Comparison of ENCODE assay signal across 8 cellular contexts in genomic region chr16:22321340-22322001, GRCh38. TPM values are rescaled to one million over a fixed set of nuclear protein-coding genes. Genes with fewer than 3 reads are reported as not detected.
DNase-seq lines count a peak whose midpoint lies in the region; ATAC-seq and TF ChIP-seq lines count a peak whose summit lies in the region.

No MANE protein-coding gene starts in this region.

- H3K36me3 ChIP-seq in PC-3 (ENCODE audit: low read depth, low read length) = peaks cover 18% of the 10 kb centered on the region; the same call in 1 of the 2 replicates
- peaks cover 20% of the 10 kb centered on the region for H3K36me3 ChIP-seq in fibroblast of lung (ENCODE audit: control insufficient read depth, insufficient read depth, low read length)
- no peaks in the 10 kb centered on the region for H3K36me3 ChIP-seq in neural progenitor cell

- H3K27me3 Mint-ChIP-seq in activated T-cell treated with anti-CD3 and anti-CD28 coated beads, Interleukin-2, amount 50 U/mL, for 4 hours (ENCODE audit: low read depth) = no peaks in the 10 kb centered on the region
- peaks cover 2% of the 10 kb centered on the region for H3K27me3 Mint-ChIP-seq in neural progenitor cell (ENCODE audit: insufficient read depth, low read depth)

- ATAC-seq in PC-3 (peak; percentile 72), GM21619 (IDR thresholded peaks at IDR 0.05; ENCODE audit: unreplicated experiment) (no peak)
- peak; percentile 69 to 79 for ATAC-seq in activated T-cell treated with anti-CD3 and anti-CD28 coated beads, Interleukin-2, amount 50 U/mL, for 4 hours

- POLR2A ChIA-PET in PC-3 (lab: Charles Lee; ENCODE audit: unreplicated experiment) = no interaction called here

- H4K20me1 ChIP-seq in PC-3 (ENCODE audit: low read length) = no peaks in the 10 kb centered on the region
- no peaks in the 10 kb centered on the region for H4K20me1 ChIP-seq in fibroblast of lung (ENCODE audit: control insufficient read depth, extremely low read depth, insufficient read depth, low read length)
- H4K20me1 ChIP-seq in neural progenitor cell (ENCODE audit: low read depth) = no peaks in the 10 kb centered on the region

- DNase-seq in D341Med (ENCODE audit: low spot score) (peak; percentile 79), PC-3 (peak; percentile 55), fibroblast of lung (ENCODE audit: low read depth in 2 of 2) (peak; percentile 55 to 76), neural progenitor cell (ENCODE audit: low spot score) (peak; percentile 83), superior temporal gyrus (ENCODE audit: extremely low spot score) (peak; percentile 81)
- DNase-seq in Jurkat, Clone E6-1 (ENCODE audit: low read depth, low spot score) = peak; percentile 58
- peak; percentile 64 for DNase-seq in activated T-cell treated with anti-CD3 and anti-CD28 coated beads, Interleukin-2, amount 50 U/mL, for 4 hours

- CTCF ChIA-PET in PC-3 (lab: Charles Lee) = interaction anchor here (0.5 kb wide), 1 partner anchor 762 kb away, joined by 8 read pairs; no protein-coding TSS in a partner anchor

- H3K4me3 Mint-ChIP-seq in activated T-cell treated with anti-CD3 and anti-CD28 coated beads, Interleukin-2, amount 50 U/mL, for 4 hours = no peak overlapping the region
- H3K4me3 Mint-ChIP-seq in neural progenitor cell = peak overlapping the region; percentile 38

- peaks cover 20% of the 10 kb centered on the region for H3K36me3 Mint-ChIP-seq in activated T-cell treated with anti-CD3 and anti-CD28 coated beads, Interleukin-2, amount 50 U/mL, for 4 hours (ENCODE audit: insufficient read depth)
- H3K36me3 Mint-ChIP-seq in neural progenitor cell = peaks cover 11% of the 10 kb centered on the region

- H3K9me3 ChIP-seq in PC-3 (ENCODE audit: low read length) (no peaks in the 10 kb centered on the region), fibroblast of lung (ENCODE audit: control insufficient read depth, insufficient read depth, low read depth, low read length) (no peaks in the 10 kb centered on the region), neural progenitor cell (ENCODE audit: low read depth) (no peaks in the 10 kb centered on the region)

- H3K4me1 ChIP-seq in PC-3 (ENCODE audit: insufficient read depth, low read length) (no peaks in the 10 kb centered on the region), fibroblast of lung (ENCODE audit: control insufficient read depth, extremely low read depth, insufficient read depth, low read length) (no peaks in the 10 kb centered on the region), neural progenitor cell (no peaks in the 10 kb centered on the region)

- no peaks in the 10 kb centered on the region for H3K9me2 ChIP-seq in PC-3 (replicated peaks; ENCODE audit: low read length)

- no peak overlapping the region for H3K27ac Mint-ChIP-seq in neural progenitor cell

- TF ChIP-seq CTCF in PC-3 (conservative IDR thresholded peaks at IDR 0.05; ENCODE audit: low read depth, low read length) (peak; percentile 89), fibroblast of lung (conservative IDR thresholded peaks at IDR 0.05 in 1 of 2, IDR thresholded peaks at IDR 0.05 in 1 of 2; ENCODE audit: low read depth in 1 of 2, low read length in 2 of 2) (peak; percentile 78 to 82), neural progenitor cell (IDR thresholded peaks at IDR 0.05) (peak; percentile 99)

- H3K4me1 Mint-ChIP-seq in activated T-cell treated with anti-CD3 and anti-CD28 coated beads, Interleukin-2, amount 50 U/mL, for 4 hours (ENCODE audit: low read depth) = peaks cover 8% of the 10 kb centered on the region
- H3K4me1 Mint-ChIP-seq in neural progenitor cell = no peaks in the 10 kb centered on the region

- intact Hi-C loops in PC-3 (cut with micrococcal nuclease) = loop anchor here (5.0 to 10.0 kb wide), 2 partner anchors 53 to 1164 kb away; partner anchors contain the start of genes CDR2 and LDAF1

- no peak overlapping the region for H3K9ac ChIP-seq in PC-3 (ENCODE audit: low read length)
- H3K9ac ChIP-seq in fibroblast of lung (ENCODE audit: insufficient read depth, low read length) = no peak overlapping the region
- no peak overlapping the region for H3K9ac ChIP-seq in neural progenitor cell

- no peak overlapping the region for H3K4me3 ChIP-seq in Jurkat, Clone E6-1 (ENCODE audit: low read length)
- H3K4me3 ChIP-seq in PC-3 (ENCODE audit: low read length) = no peak overlapping the region
- no peak overlapping the region for H3K4me3 ChIP-seq in fibroblast of lung (replicated peaks in 1 of 4; ENCODE audit: control extremely low read depth in 1 of 4, insufficient read depth in 1 of 4, low read depth in 3 of 4, low read length in 4 of 4)
- H3K4me3 ChIP-seq in neural progenitor cell = no peak overlapping the region

- no peaks in the 10 kb centered on the region for H3K27me3 ChIP-seq in PC-3 (ENCODE audit: low read length)
- H3K27me3 ChIP-seq in fibroblast of lung (ENCODE audit: control insufficient read depth, insufficient read depth, low read length) = no peaks in the 10 kb centered on the region
- H3K27me3 ChIP-seq in neural progenitor cell = no peaks in the 10 kb centered on the region

- H3K4me2 ChIP-seq in PC-3 (ENCODE audit: low read length) (no peak overlapping the region), fibroblast of lung (ENCODE audit: extremely low read depth, insufficient read depth, low read length) (no peak overlapping the region), neural progenitor cell (no peak overlapping the region)

- no peak overlapping the region for H2AFZ ChIP-seq in PC-3 (ENCODE audit: low read length)
- H2AFZ ChIP-seq in fibroblast of lung (ENCODE audit: low read length) = no peak overlapping the region
- H2AFZ ChIP-seq in neural progenitor cell (replicated peaks) = peak overlapping the region; percentile 58

- H3K9me3 Mint-ChIP-seq in activated T-cell treated with anti-CD3 and anti-CD28 coated beads, Interleukin-2, amount 50 U/mL, for 4 hours = no peaks in the 10 kb centered on the region
- H3K9me3 Mint-ChIP-seq in neural progenitor cell = no peaks in the 10 kb centered on the region

- BruUV-seq in PC-3 (replicated peaks; lab: Mats Ljungman, UMichigan) = no TSS peak

- H3K79me2 ChIP-seq in PC-3 (ENCODE audit: low read length) = no peaks in the 10 kb centered on the region
- H3K79me2 ChIP-seq in fibroblast of lung (ENCODE audit: control insufficient read depth, insufficient read depth, low read length) = no peaks in the 10 kb centered on the region
- H3K79me2 ChIP-seq in neural progenitor cell (ENCODE audit: low read depth) = peaks cover 12% of the 10 kb centered on the region

- H3F3A ChIP-seq in PC-3 (ENCODE audit: low read length, unreplicated experiment) = no peaks in the 10 kb centered on the region
- peaks cover 18% of the 10 kb centered on the region for H3F3A ChIP-seq in neural progenitor cell (ENCODE audit: low read depth)

- H3K27ac ChIP-seq in PC-3 (ENCODE audit: low read length) (no peak overlapping the region), fibroblast of lung (ENCODE audit: insufficient read depth, low read length) (no peak overlapping the region), neural progenitor cell (no peak overlapping the region)

RNA-seq across cellular contexts. Expression of gene POLR3E, which starts 24.3 kb away (rescaled TPM):
- 58.6 TPM for polyA plus RNA-seq in Jurkat, Clone E6-1 (2012; ENCODE audit: insufficient read depth, insufficient read length)
- total RNA-seq in PC-3 (2014; rRNA removed) (48.8 and 57.1 TPM in 2 replicates), fibroblast of lung (28.9 and 32.4 TPM in 2 replicates), neural progenitor cell (ENCODE audit: low replicate concordance) (55.1 and 91.3 TPM in 2 replicates)
- total RNA-seq in activated T-cell treated with anti-CD3 and anti-CD28 coated beads, Interleukin-2, amount 50 U/mL, for 4 hours = 100 to 1,000 TPM; 111 to 124 (median 113) TPM
- 14.2 and 28.8 TPM in 2 replicates for polyA plus RNA-seq in fibroblast of lung
- 17.2 and 22.5 TPM in 2 replicates for polyA plus RNA-seq in fibroblast of lung (2012)
- 182 and 210 TPM in 2 replicates for polyA minus RNA-seq in fibroblast of lung (ENCODE audit: low replicate concordance)

RNA-seq across cellular contexts. Expression of gene CDR2, which starts 52.9 kb away (rescaled TPM):
- polyA plus RNA-seq in Jurkat, Clone E6-1 (2012; ENCODE audit: insufficient read depth, insufficient read length) = 48.8 TPM
- total RNA-seq in PC-3 (2014; rRNA removed) (14.1 and 14.7 TPM in 2 replicates), fibroblast of lung (53.7 and 73.8 TPM in 2 replicates), neural progenitor cell (ENCODE audit: low replicate concordance) (20.4 and 28.0 TPM in 2 replicates)
- 10 to 100 TPM; 29.0 to 37.5 (median 35.1) TPM for total RNA-seq in activated T-cell treated with anti-CD3 and anti-CD28 coated beads, Interleukin-2, amount 50 U/mL, for 4 hours
- 54.1 and 60.1 TPM in 2 replicates for polyA plus RNA-seq in fibroblast of lung
- polyA plus RNA-seq in fibroblast of lung (2012) = 37.3 and 39.1 TPM in 2 replicates
- 8.6 and 15.3 TPM in 2 replicates for polyA minus RNA-seq in fibroblast of lung (ENCODE audit: low replicate concordance)
